ENCODE assay signal across 8 cellular contexts in genomic region chr2:96816127-96816835, GRCh38. TPM values are rescaled to one million over a fixed set of nuclear protein-coding genes. Genes with fewer than 3 reads are reported as not detected.
DNase-seq lines count a peak whose midpoint lies in the region; ATAC-seq and TF ChIP-seq lines count a peak whose summit lies in the region.

CNNM3 (plus strand) TSS chr2:96816268; CDS start chr2:96816278, 10 bp downstream.

- TF ChIP-seq POLR2A in GM10847 (IDR thresholded peaks at IDR 0.05; ENCODE audit: extremely low read depth, insufficient read length) (peak; percentile 56), NB4 (IDR thresholded peaks at IDR 0.05; ENCODE audit: extremely low read depth, insufficient read length) (peak; percentile 70)

- ATAC-seq in HG02588 (IDR thresholded peaks at IDR 0.05; ENCODE audit: unreplicated experiment), result peak; percentile 89

- H3K4me3 ChIP-seq in NB4 (ENCODE audit: low read depth, low read length), result peak within 1 kb of the TSS; percentile 82

- H3K27me3 Mint-ChIP-seq in activated naive CD4-positive, alpha-beta T cell treated with anti-CD3 and anti-CD28 coated beads for 36 hours (ENCODE audit: low read depth), result no peaks in the 10 kb centered on the region

- H3K27ac Mint-ChIP-seq in activated naive CD4-positive, alpha-beta T cell treated with anti-CD3 and anti-CD28 coated beads for 36 hours, result peak within 1 kb of the TSS; percentile 40

- H3K9me3 Mint-ChIP-seq in activated naive CD4-positive, alpha-beta T cell treated with anti-CD3 and anti-CD28 coated beads for 36 hours, result no peaks in the 10 kb centered on the region

- intact Hi-C loops in activated naive CD4-positive, alpha-beta T cell treated with anti-CD3 and anti-CD28 coated beads for 36 hours (cut with micrococcal nuclease), result loop anchor here (1.0 to 5.0 kb wide), 8 partner anchors 23 to 494 kb away; partner anchors contain the start of genes ANKRD36, ANKRD39, CNNM4 and KANSL3

- DNase-seq in NB4 (ENCODE audit: low read depth) (peak; percentile 98), SK-N-DZ (ENCODE audit: low spot score) (peak; percentile 93), germinal center (ENCODE audit: low spot score) (peak; percentile 99), occipital lobe (lab: John Stamatoyannopoulos, UW) (peak; percentile 95)
- peak; percentile 97 for DNase-seq in activated naive CD4-positive, alpha-beta T cell treated with anti-CD3 and anti-CD28 coated beads for 36 hours

- TF ChIP-seq CTCF in NB4 (IDR thresholded peaks at IDR 0.05; ENCODE audit: low read depth, low read length), result peak; percentile 26

- H3K4me1 Mint-ChIP-seq in activated naive CD4-positive, alpha-beta T cell treated with anti-CD3 and anti-CD28 coated beads for 36 hours (ENCODE audit: low read depth), result peaks cover 54% of the 10 kb centered on the region

- H3K27ac ChIP-seq in temporal lobe (ENCODE audit: low read depth, low read length), result peak within 1 kb of the TSS; percentile 92

- H3K36me3 Mint-ChIP-seq in activated naive CD4-positive, alpha-beta T cell treated with anti-CD3 and anti-CD28 coated beads for 36 hours (ENCODE audit: low read depth), result peaks cover 5% of the 10 kb centered on the region

- peak within 1 kb of the TSS; percentile 77 for H3K4me3 Mint-ChIP-seq in activated naive CD4-positive, alpha-beta T cell treated with anti-CD3 and anti-CD28 coated beads for 36 hours

- CTCF ChIA-PET in activated naive CD4-positive, alpha-beta T cell treated with anti-CD3 and anti-CD28 coated beads for 36 hours (lab: Charles Lee), result interaction anchor here (1.1 to 4.0 kb wide), 3 partner anchors 13 to 135 kb away, joined by 3 to 20 read pairs (median 6); no protein-coding TSS in a partner anchor

RNA-seq across cellular contexts. Expression of gene CNNM3, which starts in this region (rescaled TPM):
- polyA plus RNA-seq in SK-N-DZ (2014; cell fraction: cytosol; rRNA removed), result 11.9 and 13.1 TPM in 2 replicates
- 13.5 and 24.5 TPM in 2 replicates for polyA plus RNA-seq in SK-N-DZ (2014; cell fraction: nucleus; rRNA removed)
- 10 to 100 TPM; 17.3 to 19.9 TPM for total RNA-seq in activated naive CD4-positive, alpha-beta T cell treated with anti-CD3 and anti-CD28 coated beads for 36 hours
- total RNA-seq in occipital lobe (8.3 TPM), temporal lobe (19.2 TPM)

Comparison
In these comparisons a context has a peak if more than half of its experiments do, and no peak if none do; other contexts are left out.
1. Peak in every context shown above with its lines: DNase-seq, ATAC-seq, H3K4me3 ChIP-seq and H3K27ac ChIP-seq.